In the genomic region with DNA sequence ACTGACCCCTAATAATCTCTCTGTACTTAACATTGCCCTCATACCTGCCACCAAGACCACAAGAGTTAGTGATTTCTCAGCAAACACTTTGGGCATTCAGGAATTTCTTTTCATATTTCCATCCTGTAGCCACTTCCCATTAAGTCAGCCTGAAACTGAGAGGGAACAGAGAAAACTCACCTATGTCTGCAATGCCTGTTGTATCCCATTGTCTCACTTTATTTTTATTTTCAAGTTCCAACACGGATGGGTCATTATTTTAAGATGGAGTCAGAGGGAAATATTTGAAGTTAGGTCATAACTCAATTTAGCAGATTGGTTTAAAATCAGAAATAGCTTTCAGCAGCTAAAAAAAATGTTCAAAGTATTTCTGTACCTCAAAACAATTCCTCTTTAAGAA, we compare ENCODE assay signal across 29 cellular contexts.
"Had no signal": no experiment of that assay in that cellular context is flagged by ENCODE, and none has a peak within 500 bp of the region (broad histone marks: within the 10 kb centered on the region; RNA-seq: fewer than 3 reads in every experiment).

No MANE protein-coding gene starts in this region.

- H3K27me3 ChIP-seq: brain microvascular endothelial cell, cardiac muscle cell had no signal

- DNase-seq: activated B cell treated with CpG ODN at 0.5 μM for 24 hours; activated CD4-positive, alpha-beta memory T cell treated with anti-CD3 and anti-CD28 coated beads, Interleukin-2, amount 10 ng/mL, durations not matched to agents 7 days and 5 days; activated CD4-positive, alpha-beta T cell treated with anti-CD3 and anti-CD28 coated beads for 1 hour; activated CD4-positive, alpha-beta T cell treated with anti-CD3 and anti-CD28 coated beads for 48 hours; activated effector memory CD4-positive, alpha-beta T cell treated with anti-CD3 and anti-CD28 coated beads, Interleukin-2, amount 50 U/mL, for 16 hours; activated naive CD4-positive, alpha-beta T cell; activated naive CD4-positive, alpha-beta T cell treated with anti-CD3 and anti-CD28 coated beads, Interleukin-2, amount 50 U/mL, for 16 hours; activated naive CD8-positive, alpha-beta T cell treated with anti-CD3 and anti-CD28 coated beads for 36 hours; activated T-cell treated with anti-CD3 and anti-CD28 coated beads, Interleukin-2, amount 50 U/mL, for 1 hour; activated T-cell treated with anti-CD3 and anti-CD28 coated beads, Interleukin-2, amount 50 U/mL, for 72 hours; amniotic stem cell; aorta; brain microvascular endothelial cell; NCI-H1105 treated with DMSO at 0.1 percent for 48 hours; NCI-H1436; NCI-H1694; NCI-H2029; NCI-H2171; NCI-H510A; NCI-H526; NCI-H748 treated with DMSO at 0.1 percent for 48 hours; SIG-M5; T-cell; T-helper 17 cell had no signal

- ATAC-seq: activated T-cell treated with anti-CD3 and anti-CD28 coated beads, Interleukin-2, amount 50 U/mL, for 72 hours; activated T-helper 17 cell treated with anti-CD3 and anti-CD28 coated beads, Interleukin-2, amount 50 U/mL, for 72 hours; SK-N-SH treated with all-trans-retinoic acid at 6 μM for 48 hours; T-cell; T-helper 17 cell had no signal

- H3K4me2 ChIP-seq: KMS-11 had no signal

- H3K36me3 ChIP-seq: brain microvascular endothelial cell, cardiac muscle cell had no signal

- H3K27ac ChIP-seq: brain microvascular endothelial cell, cardiac muscle cell, KMS-11, VCaP had no signal

- H3K9ac ChIP-seq: KMS-11 had no signal

- H3K4me3 ChIP-seq: cardiac muscle cell had no signal
